Comparison of ENCODE assay signal across 8 cellular contexts in the genomic region with DNA sequence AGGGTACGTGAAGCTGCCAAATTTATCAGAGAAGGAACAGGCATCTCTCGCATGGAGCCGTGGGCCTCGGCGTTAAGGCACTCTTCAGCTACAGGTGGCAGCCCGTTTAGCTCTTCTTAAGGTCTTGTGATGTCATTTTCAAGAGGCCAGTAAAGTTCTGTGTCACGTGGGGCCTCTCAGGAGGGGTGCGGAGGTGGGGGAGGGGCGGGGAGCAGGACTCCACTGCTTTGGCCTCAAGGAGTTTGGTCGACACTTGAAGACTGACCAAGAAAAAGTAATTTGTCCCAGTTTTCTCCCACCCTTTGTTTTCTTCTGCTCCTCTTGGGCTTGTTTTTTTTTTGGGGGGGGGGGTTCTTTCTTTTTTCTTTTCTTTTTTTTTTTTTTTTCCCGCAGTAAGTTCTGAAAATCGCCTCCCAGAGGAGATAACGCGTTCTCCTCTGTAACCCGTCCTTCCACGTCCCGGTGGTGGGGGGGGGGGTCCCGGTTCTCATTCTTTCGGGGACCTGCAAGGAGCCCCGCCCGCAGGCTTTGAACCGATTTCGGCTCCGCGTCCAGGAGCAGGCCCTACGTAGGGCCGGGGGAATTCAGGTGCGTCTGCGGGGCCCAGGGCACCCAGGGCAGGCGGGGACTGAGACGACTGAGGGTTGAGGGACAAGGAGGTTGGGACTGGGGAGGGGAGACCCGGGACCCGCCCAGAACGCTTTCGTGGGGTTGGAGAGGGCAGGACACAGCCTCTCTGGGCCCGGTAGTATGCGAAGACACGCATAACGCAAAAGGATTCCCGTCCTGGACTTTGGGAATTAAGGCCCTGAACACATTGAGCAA. TPM values are rescaled to one million over a fixed set of nuclear protein-coding genes. Genes with fewer than 3 reads are reported as not detected.
DNase-seq lines count a peak whose midpoint lies in the region; ATAC-seq and TF ChIP-seq lines count a peak whose summit lies in the region.

No MANE protein-coding gene starts in this region.

- DNase-seq in CD4-positive, CD25-positive, alpha-beta regulatory T cell, result peak in 2 of 3 donors; percentile 9 to 66
- DNase-seq in MG63 (peak; percentile 65), fibroblast of pulmonary artery (ENCODE audit: low read depth) (peak; percentile 69), vagina (ENCODE audit: extremely low spot score in 2 of 2) (peak in 1 of 2 donors; percentile 89), DMS153 (lab: John Stamatoyannopoulos, UW) (no peak)
- DNase-seq in activated CD8-positive, alpha-beta memory T cell treated with anti-CD3 and anti-CD28 coated beads, Interleukin-2, amount 10 ng/mL, durations not matched to agents 7 days and 5 days, result peak; percentile 56

- H2AFZ ChIP-seq in neuron (ENCODE audit: low read depth, low read length), result peak overlapping the region; percentile 54

- no peak for TF ChIP-seq CTCF in fibroblast of pulmonary artery (IDR thresholded peaks at IDR 0.05; ENCODE audit: low read length, missing control alignments)
- no peak for TF ChIP-seq CTCF in vagina (IDR thresholded peaks at IDR 0.05)

- H3K4me3 Mint-ChIP-seq in CD4-positive, CD25-positive, alpha-beta regulatory T cell, result peak overlapping the region in 3 of 4 donors; percentile 45 to 75 (median 56)
- H3K4me3 Mint-ChIP-seq in activated CD8-positive, alpha-beta memory T cell treated with anti-CD3 and anti-CD28 coated beads, Interleukin-2, amount 10 ng/mL, durations not matched to agents 7 days and 5 days, result peak overlapping the region; percentile 54

- CTCF ChIA-PET in activated CD8-positive, alpha-beta memory T cell treated with anti-CD3 and anti-CD28 coated beads, Interleukin-2, amount 10 ng/mL, durations not matched to agents 7 days and 5 days (lab: Charles Lee), result interaction anchor here (0.9 kb wide), 2 partner anchors 205 to 348 kb away, joined by 3 read pairs; no protein-coding TSS in a partner anchor

- H3K36me3 ChIP-seq in CD4-positive, CD25-positive, alpha-beta regulatory T cell (ENCODE audit: control insufficient read depth, insufficient read depth, low read length), result no peaks in the 10 kb centered on the region
- no peaks in the 10 kb centered on the region for H3K36me3 ChIP-seq in MG63
- no peaks in the 10 kb centered on the region for H3K36me3 ChIP-seq in neuron (ENCODE audit: insufficient read depth, low read length)
- no peaks in the 10 kb centered on the region for H3K36me3 ChIP-seq in vagina

- TF ChIP-seq POLR2A in vagina (IDR thresholded peaks at IDR 0.05), result no peak

- no peak overlapping the region for H3K27ac ChIP-seq in CD4-positive, CD25-positive, alpha-beta regulatory T cell (ENCODE audit: insufficient read depth, low read length, poor library complexity, severe bottlenecking)
- H3K27ac ChIP-seq in vagina, result peak overlapping the region; percentile 79

- peaks cover 32% of the 10 kb centered on the region for H3K27me3 ChIP-seq in CD4-positive, CD25-positive, alpha-beta regulatory T cell (ENCODE audit: control insufficient read depth, insufficient read depth, low read length)
- H3K27me3 ChIP-seq in MG63, result no peaks in the 10 kb centered on the region
- peaks cover 10% of the 10 kb centered on the region for H3K27me3 ChIP-seq in neuron (ENCODE audit: insufficient read depth, low read length)
- no peaks in the 10 kb centered on the region for H3K27me3 ChIP-seq in vagina

- H3K9me3 Mint-ChIP-seq in CD4-positive, CD25-positive, alpha-beta regulatory T cell, result peaks cover 0 to 8% (median 3%) of the 10 kb centered on the region in 7 donors
- no peaks in the 10 kb centered on the region for H3K9me3 Mint-ChIP-seq in activated CD8-positive, alpha-beta memory T cell treated with anti-CD3 and anti-CD28 coated beads, Interleukin-2, amount 10 ng/mL, durations not matched to agents 7 days and 5 days (ENCODE audit: low read depth)

- peaks cover 72% of the 10 kb centered on the region for H3K27me3 Mint-ChIP-seq in CD4-positive, CD25-positive, alpha-beta regulatory T cell
- H3K27me3 Mint-ChIP-seq in activated CD8-positive, alpha-beta memory T cell treated with anti-CD3 and anti-CD28 coated beads, Interleukin-2, amount 10 ng/mL, durations not matched to agents 7 days and 5 days, result peaks cover 67% of the 10 kb centered on the region

- H3K4me1 ChIP-seq in CD4-positive, CD25-positive, alpha-beta regulatory T cell (ENCODE audit: control insufficient read depth, insufficient read depth, low read length, poor library complexity, severe bottlenecking), result peaks cover 9% of the 10 kb centered on the region
- H3K4me1 ChIP-seq in neuron (ENCODE audit: insufficient read depth, low read length) (no peaks in the 10 kb centered on the region), vagina (no peaks in the 10 kb centered on the region)

- no peaks in the 10 kb centered on the region for H3K9me3 ChIP-seq in CD4-positive, CD25-positive, alpha-beta regulatory T cell (ENCODE audit: control insufficient read depth in 2 of 2, low read length in 2 of 2)
- H3K9me3 ChIP-seq in MG63 (no peaks in the 10 kb centered on the region), neuron (ENCODE audit: low read length) (no peaks in the 10 kb centered on the region), vagina (no peaks in the 10 kb centered on the region)

- ATAC-seq in CD4-positive, CD25-positive, alpha-beta regulatory T cell (ENCODE audit: low read depth in 2 of 2), result no peak
- peak; percentile 63 for ATAC-seq in GM21423 (IDR thresholded peaks at IDR 0.05; ENCODE audit: unreplicated experiment)
- ATAC-seq in activated CD8-positive, alpha-beta memory T cell treated with anti-CD3 and anti-CD28 coated beads, Interleukin-2, amount 10 ng/mL, durations not matched to agents 7 days and 5 days, result peak; percentile 67

- no peaks in the 10 kb centered on the region for H3K36me3 Mint-ChIP-seq in CD4-positive, CD25-positive, alpha-beta regulatory T cell
- H3K36me3 Mint-ChIP-seq in activated CD8-positive, alpha-beta memory T cell treated with anti-CD3 and anti-CD28 coated beads, Interleukin-2, amount 10 ng/mL, durations not matched to agents 7 days and 5 days, result no peaks in the 10 kb centered on the region

- no peak overlapping the region for H3K27ac Mint-ChIP-seq in CD4-positive, CD25-positive, alpha-beta regulatory T cell
- no peak overlapping the region for H3K27ac Mint-ChIP-seq in activated CD8-positive, alpha-beta memory T cell treated with anti-CD3 and anti-CD28 coated beads, Interleukin-2, amount 10 ng/mL, durations not matched to agents 7 days and 5 days

- peaks cover 0 to 26% (median 5%) of the 10 kb centered on the region in 4 donors for H3K4me1 Mint-ChIP-seq in CD4-positive, CD25-positive, alpha-beta regulatory T cell
- peaks cover 16% of the 10 kb centered on the region for H3K4me1 Mint-ChIP-seq in activated CD8-positive, alpha-beta memory T cell treated with anti-CD3 and anti-CD28 coated beads, Interleukin-2, amount 10 ng/mL, durations not matched to agents 7 days and 5 days

- intact Hi-C loops in vagina (cut with DNase I), result no loop called here

- H3K4me3 ChIP-seq in CD4-positive, CD25-positive, alpha-beta regulatory T cell (ENCODE audit: low read depth, low read length), result no peak overlapping the region
- H3K4me3 ChIP-seq in MG63, result peak overlapping the region; percentile 58
- H3K4me3 ChIP-seq in fibroblast of pulmonary artery (replicated peaks; ENCODE audit: low read depth, low read length), result peak overlapping the region; percentile 61
- H3K4me3 ChIP-seq in neuron (ENCODE audit: low read length), result peak overlapping the region; percentile 45
- peak overlapping the region; percentile 41 to 47 for H3K4me3 ChIP-seq in vagina

RNA-seq across cellular contexts. Expression of a gene that starts 26.0 kb away (rescaled TPM):
- not detected for total RNA-seq in CD4-positive, CD25-positive, alpha-beta regulatory T cell
- not detected for polyA plus RNA-seq in CD4-positive, CD25-positive, alpha-beta regulatory T cell
- not detected in 2 replicates for total RNA-seq in MG63 (2014; rRNA removed; shearing (Covaris generic); ENCODE audit: low replicate concordance)
- not detected for total RNA-seq in activated CD8-positive, alpha-beta memory T cell treated with anti-CD3 and anti-CD28 coated beads, Interleukin-2, amount 10 ng/mL, durations not matched to agents 7 days and 5 days
- total RNA-seq in vagina, result not detected

RNA-seq across cellular contexts. Expression of a gene that starts 36.1 kb away (rescaled TPM):
- total RNA-seq in CD4-positive, CD25-positive, alpha-beta regulatory T cell, result not detected
- not detected for polyA plus RNA-seq in CD4-positive, CD25-positive, alpha-beta regulatory T cell
- total RNA-seq in MG63 (2014; rRNA removed; shearing (Covaris generic); ENCODE audit: low replicate concordance), result not detected in 2 replicates
- total RNA-seq in activated CD8-positive, alpha-beta memory T cell treated with anti-CD3 and anti-CD28 coated beads, Interleukin-2, amount 10 ng/mL, durations not matched to agents 7 days and 5 days, result not detected
- not detected for total RNA-seq in vagina

RNA-seq across cellular contexts. Expression of a gene that starts 46.3 kb away (rescaled TPM):
- total RNA-seq in CD4-positive, CD25-positive, alpha-beta regulatory T cell, result 0.69 TPM
- under 1 TPM in 2 of 4 donors, not detected in 2; 0.09 to 0.13 TPM for polyA plus RNA-seq in CD4-positive, CD25-positive, alpha-beta regulatory T cell
- 0.59 and 2.0 TPM in 2 replicates for total RNA-seq in MG63 (2014; rRNA removed; shearing (Covaris generic); ENCODE audit: low replicate concordance)
- total RNA-seq in activated CD8-positive, alpha-beta memory T cell treated with anti-CD3 and anti-CD28 coated beads, Interleukin-2, amount 10 ng/mL, durations not matched to agents 7 days and 5 days, result under 1 TPM; 0.44 to 0.56 TPM
- total RNA-seq in vagina, result 0.98 TPM

Comparison
In these comparisons a context has a peak if more than half of its experiments do, and no peak if none do; other contexts are left out.
1. ATAC-seq: peak in GM21423 (single experiment) and activated CD8-positive, alpha-beta memory T cell treated with anti-CD3 and anti-CD28 coated beads, Interleukin-2, amount 10 ng/mL, durations not matched to agents 7 days and 5 days (single experiment); none in CD4-positive, CD25-positive, alpha-beta regulatory T cell (0 of 2).